In the genomic region with DNA sequence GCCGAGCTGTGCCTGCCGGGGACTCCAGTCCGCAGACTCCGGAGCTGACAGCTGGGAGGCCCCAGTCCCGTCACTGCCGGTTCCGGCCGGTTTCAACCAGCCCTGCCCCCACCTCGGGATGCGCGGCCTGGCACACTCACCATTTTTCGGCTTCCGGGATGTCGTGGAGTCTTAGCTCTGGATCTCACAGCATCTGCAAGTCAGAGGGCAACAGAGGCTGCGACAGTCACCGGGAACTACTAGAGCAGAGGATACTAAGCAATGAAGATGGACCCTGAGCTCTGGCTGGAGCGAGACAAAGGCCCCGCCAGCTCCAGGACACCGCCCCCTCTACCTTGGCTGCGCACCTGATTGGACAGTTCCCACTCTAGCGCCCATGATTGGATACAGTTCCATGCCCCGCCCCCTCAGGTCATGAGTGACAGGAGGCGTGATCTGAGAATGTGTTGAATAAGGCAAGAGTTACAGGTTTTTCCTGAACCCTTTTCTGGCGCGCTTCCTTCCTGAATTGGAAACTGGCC, we compare ENCODE assay signal across 8 cellular contexts. TPM values are rescaled to one million over a fixed set of nuclear protein-coding genes. Genes with fewer than 3 reads are reported as not detected.
DNase-seq lines count a peak whose midpoint lies in the region; FAIRE-seq and TF ChIP-seq lines count a peak whose summit lies in the region.

Gene ZNF682 (minus strand): TSS at position 303 of the 521 bp plus-strand sequence. CDS start 160 bp downstream, at position 143.

- DNase-seq in GM03348 (ENCODE audit: low spot score): peak; percentile 99
- DNase-seq in HFF-Myc (ENCODE audit: extremely low read depth, low read depth): peak; percentile 65
- DNase-seq in NCI-H128 (lab: John Stamatoyannopoulos, UW; ENCODE audit: unreplicated experiment): peak; percentile 88
- peak; percentile 97 for DNase-seq in brain microvascular endothelial cell
- DNase-seq in sigmoid colon: peak; percentile 97
- DNase-seq in SHP77 (lab: John Stamatoyannopoulos, UW): no peak

- TF ChIP-seq CTCF in HFF-Myc (IDR thresholded peaks at IDR 0.05; ENCODE audit: low read depth, low read length, missing control alignments): no peak
- no peak for TF ChIP-seq CTCF in brain microvascular endothelial cell (IDR thresholded peaks at IDR 0.05; ENCODE audit: low read depth, low read length, missing control alignments)
- TF ChIP-seq CTCF in sigmoid colon (IDR thresholded peaks at IDR 0.05): no peak

- WGBS in sigmoid colon, 2 donors: 1% methylated on average over 25 of the region's 25 CpGs

- in situ Hi-C loops in brain microvascular endothelial cell (cut with HindIII; ENCODE audit: low pct_ligation_motif_present, low sequenced_read_pairs): no loop called here

- TF ChIP-seq POLR2A in sigmoid colon (IDR thresholded peaks at IDR 0.05): no peak

- no peaks in the 10 kb centered on the region for H3K9me3 ChIP-seq in sigmoid colon

- H3K4me3 ChIP-seq in HFF-Myc (replicated peaks; ENCODE audit: low read depth, low read length) (peak within 1 kb of the TSS; percentile 52), brain microvascular endothelial cell (ENCODE audit: low read depth, low read length) (peak within 1 kb of the TSS; percentile 89), iPS-11a (ENCODE audit: low read depth, low read length) (peak within 1 kb of the TSS; percentile 85), sigmoid colon (peak within 1 kb of the TSS; percentile 58 to 83 (median 70))

- peaks cover 0 to 12% (median 8%) of the 10 kb centered on the region in 4 donors for H3K4me1 ChIP-seq in sigmoid colon

- peak within 1 kb of the TSS; percentile 72 for H3K27ac ChIP-seq in brain microvascular endothelial cell
- peak within 1 kb of the TSS; percentile 65 to 83 (median 71) for H3K27ac ChIP-seq in sigmoid colon

- FAIRE-seq in TTC549 (lab: Jason Lieb, UNC): peak; percentile 89

- TF ChIP-seq EP300 in sigmoid colon (IDR thresholded peaks at IDR 0.05): peak in 1 of 4 donors; percentile 62

- intact Hi-C loops in sigmoid colon (cut with DNase I): loop anchor here (1.0 to 5.0 kb wide), 4 partner anchors 14 to 377 kb away; partner anchors contain the start of genes ATP13A1, ZNF486 and ZNF90

- no peaks in the 10 kb centered on the region for H3K27me3 ChIP-seq in brain microvascular endothelial cell (replicated peaks)
- no peaks in the 10 kb centered on the region for H3K27me3 ChIP-seq in sigmoid colon

- no peaks in the 10 kb centered on the region for H3K36me3 ChIP-seq in brain microvascular endothelial cell (replicated peaks)
- H3K36me3 ChIP-seq in sigmoid colon: no peaks in the 10 kb centered on the region

RNA-seq across cellular contexts. Expression of gene ZNF682, which starts in this region (rescaled TPM):
- 1 to 10 TPM; 1.8 to 3.0 (median 2.1) TPM for total RNA-seq in sigmoid colon
- 1 to 10 TPM in 2 of 3 donors, under 1 TPM in 1; 0.69 to 2.8 (median 1.8) TPM for polyA plus RNA-seq in sigmoid colon

Comparison
In these comparisons a context has a peak if more than half of its experiments do, and no peak if none do; other contexts are left out.
1. DNase-seq: peak in GM03348 (single experiment), HFF-Myc (single experiment), NCI-H128 (single experiment), brain microvascular endothelial cell (single experiment) and sigmoid colon (single experiment); none in SHP77 (0 of 2).
2. Peak in every context shown above with its lines, with median percentiles within 50 percentile points of each other: H3K4me3 ChIP-seq.